26 cellular contexts compared by ENCODE assay signal in genomic region chr20:11607047-11607446, GRCh38.
"Had no signal": no experiment of that assay in that cellular context is flagged by ENCODE, and none has a peak within 500 bp of the region (broad histone marks: within the 10 kb centered on the region; RNA-seq: fewer than 3 reads in every experiment).

No MANE protein-coding gene starts in this region.

- DNase-seq: stimulated activated CD4-positive, alpha-beta T cell treated with anti-CD3 and anti-CD28 coated beads, Interleukin-2, amount 100 ng/mL, for 48 hours; stimulated activated CD4-positive, alpha-beta T cell treated with anti-CD3 and anti-CD28 coated beads, Interleukin-4, amount 100 ng/mL, for 1 hour; stimulated activated CD4-positive, alpha-beta T cell treated with anti-CD3 and anti-CD28 coated beads, Interleukin-4, amount 100 ng/mL, for 24 hours; stimulated activated CD4-positive, alpha-beta T cell treated with anti-CD3 and anti-CD28 coated beads, Interleukin-4, amount 100 ng/mL, for 4 hours; stimulated activated CD8-positive, alpha-beta memory T cell treated with anti-CD3 and anti-CD28 coated beads, Interleukin-4, amount 100 ng/mL, for 48 hours; stimulated activated naive B cell treated with anti-CD40 and anti-IgM and Interleukin-4, amounts not matched to agents 10 μg/mL and 1 μg/mL and 100 μg/mL, for 72 hours; stimulated activated naive CD4-positive, alpha-beta T cell; stimulated activated naive CD4-positive, alpha-beta T cell treated with Interleukin-2 at 50 U/mL for 16 hours; stimulated activated naive CD8-positive, alpha-beta T cell treated with anti-CD3 and anti-CD28 coated beads, Interleukin-15, amount 100 ng/mL, for 72 hours; stimulated activated naive CD8-positive, alpha-beta T cell treated with anti-CD3 and anti-CD28 coated beads, Interleukin-15, Interleukin-2, amounts not matched to agents 100 U/mL and 50 U/mL, for 24 hours; stomach; substantia nigra; testis; thyroid gland; tibial artery; transverse colon; upper lobe of left lung; upper lobe of right lung; uterus had no signal

- H3K27me3 ChIP-seq: stomach, suprapubic skin, testis, thyroid gland, tibial artery, tibial nerve, transverse colon, upper lobe of left lung, upper lobe of right lung, uterus, vagina had no signal

- H3K9me3 ChIP-seq: stomach, suprapubic skin, testis, thoracic aorta, thyroid gland, tibial artery, transverse colon, upper lobe of left lung, upper lobe of right lung, uterus, vagina had no signal

- H3K4me1 ChIP-seq: stomach, suprapubic skin, testis, thyroid gland, tibial artery, tibial nerve, transverse colon, upper lobe of left lung, upper lobe of right lung, uterus, vagina had no signal

- H3K4me3 ChIP-seq: stomach, suprapubic skin, testis, thoracic aorta, thyroid gland, tibial artery, tibial nerve, transverse colon, upper lobe of left lung, upper lobe of right lung, uterus, vagina had no signal

- FAIRE-seq: urothelium cell line had no signal

- H3K36me3 ChIP-seq: stomach, suprapubic skin, thoracic aorta, thyroid gland, tibial artery, tibial nerve, transverse colon, upper lobe of left lung, upper lobe of right lung, uterus, vagina had no signal

- H3K27ac ChIP-seq: stomach, suprapubic skin, testis, thoracic aorta, thyroid gland, tibial artery, tibial nerve, transverse colon, upper lobe of left lung, upper lobe of right lung, uterus, vagina had no signal

- ATAC-seq: stimulated activated effector memory CD8-positive, alpha-beta T cell treated with anti-CD3 and anti-CD28 coated beads, Interleukin-12 subunit alpha, Interleukin-12 subunit beta, amount 100 ng/mL, for 72 hours; stimulated activated memory B cell treated with anti-CD40 and anti-IgM and Interleukin-4, amounts not matched to agents 10 μg/mL and 1 μg/mL and 100 μg/mL, for 72 hours; stimulated activated naive B cell treated with anti-CD40 and anti-IgM and Interleukin-4, amounts not matched to agents 10 μg/mL and 1 μg/mL and 100 μg/mL, for 72 hours; stimulated activated naive CD8-positive, alpha-beta T cell treated with anti-CD3 and anti-CD28 coated beads, Interleukin-15, amount 100 ng/mL, for 72 hours; stimulated activated naive CD8-positive, alpha-beta T cell treated with anti-CD3 and anti-CD28 coated beads, Interleukin-15, Interleukin-2, amounts not matched to agents 100 U/mL and 50 U/mL, for 24 hours; upper lobe of right lung had no signal
